Comparison of ENCODE assay signal across 8 cellular contexts in the genomic region with DNA sequence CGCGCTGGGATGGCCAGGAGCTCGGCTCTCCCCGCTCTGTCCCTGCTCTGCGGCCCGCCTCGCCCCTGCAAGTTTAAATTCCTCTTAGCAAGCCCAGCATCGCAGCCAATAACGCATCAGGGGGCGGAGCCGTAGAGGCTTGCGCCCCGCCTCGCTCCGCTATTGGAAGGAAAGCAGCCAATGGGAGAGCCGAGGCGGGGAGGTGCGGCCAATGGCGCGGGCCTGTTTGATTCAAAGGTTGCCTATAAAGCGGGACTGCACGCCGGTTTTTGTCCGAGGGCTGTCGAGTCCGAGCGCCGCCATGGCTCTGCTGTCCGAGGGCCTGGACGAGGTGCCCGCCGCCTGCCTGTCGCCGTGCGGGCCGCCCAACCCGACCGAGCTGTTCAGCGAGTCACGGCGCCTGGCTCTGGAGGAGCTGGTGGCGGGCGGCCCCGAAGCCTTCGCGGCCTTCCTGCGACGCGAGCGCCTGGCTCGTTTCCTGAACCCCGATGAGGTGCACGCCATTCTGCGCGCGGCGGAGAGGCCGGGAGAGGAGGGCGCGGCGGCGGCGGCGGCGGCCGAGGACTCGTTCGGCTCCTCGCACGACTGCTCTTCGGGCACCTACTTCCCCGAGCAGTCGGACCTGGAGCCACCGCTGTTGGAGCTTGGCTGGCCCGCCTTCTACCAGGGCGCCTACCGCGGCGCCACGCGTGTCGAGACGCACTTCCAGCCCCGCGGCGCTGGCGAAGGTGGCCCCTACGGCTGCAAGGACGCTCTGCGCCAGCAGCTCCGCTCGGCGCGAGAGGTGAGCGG. TPM values are rescaled to one million over a fixed set of nuclear protein-coding genes. Genes with fewer than 3 reads are reported as not detected.
A peak's percentile ranks its signal among the peaks of the same experiment; 100 is the strongest.
DNase-seq lines count a peak whose midpoint lies in the region; ATAC-seq lines count a peak whose summit lies in the region.

A gene with protein sequence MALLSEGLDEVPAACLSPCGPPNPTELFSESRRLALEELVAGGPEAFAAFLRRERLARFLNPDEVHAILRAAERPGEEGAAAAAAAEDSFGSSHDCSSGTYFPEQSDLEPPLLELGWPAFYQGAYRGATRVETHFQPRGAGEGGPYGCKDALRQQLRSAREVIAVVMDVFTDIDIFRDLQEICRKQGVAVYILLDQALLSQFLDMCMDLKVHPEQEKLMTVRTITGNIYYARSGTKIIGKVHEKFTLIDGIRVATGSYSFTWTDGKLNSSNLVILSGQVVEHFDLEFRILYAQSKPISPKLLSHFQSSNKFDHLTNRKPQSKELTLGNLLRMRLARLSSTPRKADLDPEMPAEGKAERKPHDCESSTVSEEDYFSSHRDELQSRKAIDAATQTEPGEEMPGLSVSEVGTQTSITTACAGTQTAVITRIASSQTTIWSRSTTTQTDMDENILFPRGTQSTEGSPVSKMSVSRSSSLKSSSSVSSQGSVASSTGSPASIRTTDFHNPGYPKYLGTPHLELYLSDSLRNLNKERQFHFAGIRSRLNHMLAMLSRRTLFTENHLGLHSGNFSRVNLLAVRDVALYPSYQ (plus strand): TSS at position 276 of the 792 bp plus-strand sequence. CDS start 26 bp downstream, at position 302.

- H3K9me3 ChIP-seq in SK-N-MC (ENCODE audit: low read depth, low read length) = no peaks in the 10 kb centered on the region

- H3K4me3 ChIP-seq in GM08714 (ENCODE audit: low read length) = peak within 1 kb of the TSS; percentile 90
- H3K4me3 ChIP-seq in SK-N-MC = peak within 1 kb of the TSS; percentile 95

- peaks cover 13% of the 10 kb centered on the region; the same call in 1 of the 2 replicates for H3K36me3 ChIP-seq in SK-N-MC (ENCODE audit: insufficient read depth, low read length)

- H3K9ac ChIP-seq in SK-N-MC (ENCODE audit: insufficient read length) = peak within 1 kb of the TSS; percentile 94

- H3K4me3 Mint-ChIP-seq in activated naive CD4-positive, alpha-beta T cell treated with anti-CD3 and anti-CD28 coated beads for 36 hours = peak within 1 kb of the TSS; percentile 80

- H3K36me3 Mint-ChIP-seq in activated naive CD4-positive, alpha-beta T cell treated with anti-CD3 and anti-CD28 coated beads for 36 hours (ENCODE audit: low read depth) = peaks cover 4% of the 10 kb centered on the region

- H3K27ac Mint-ChIP-seq in activated naive CD4-positive, alpha-beta T cell treated with anti-CD3 and anti-CD28 coated beads for 36 hours = peak within 1 kb of the TSS; percentile 30

- CTCF ChIA-PET in activated naive CD4-positive, alpha-beta T cell treated with anti-CD3 and anti-CD28 coated beads for 36 hours (lab: Charles Lee) = interaction anchor here (0.7 to 13.0 kb wide), 11 partner anchors 8 to 153 kb away, joined by 3 to 100 read pairs (median 4); a partner anchor contains a TSS

- no peak within 1 kb of the TSS; the same call in 1 of the 2 replicates for H3K27ac ChIP-seq in SK-N-MC
- peak within 1 kb of the TSS; percentile 13 for H3K27ac ChIP-seq in temporal lobe (ENCODE audit: low read depth, low read length)

- no peaks in the 10 kb centered on the region for H3K9me3 Mint-ChIP-seq in activated naive CD4-positive, alpha-beta T cell treated with anti-CD3 and anti-CD28 coated beads for 36 hours

- DNase-seq in NCI-H1048 (lab: John Stamatoyannopoulos, UW) (peak; percentile 97), SK-N-MC (ENCODE audit: low read depth, low spot score) (peak; percentile 82), globus pallidus (ENCODE audit: low spot score) (peak; percentile 96), occipital lobe (lab: John Stamatoyannopoulos, UW) (peak; percentile 96)
- DNase-seq in activated naive CD4-positive, alpha-beta T cell treated with anti-CD3 and anti-CD28 coated beads for 36 hours = peak; percentile 97

- ATAC-seq in HG02588 (IDR thresholded peaks at IDR 0.05; ENCODE audit: unreplicated experiment) = peak; percentile 88

- peaks cover 17% of the 10 kb centered on the region for H3K4me1 Mint-ChIP-seq in activated naive CD4-positive, alpha-beta T cell treated with anti-CD3 and anti-CD28 coated beads for 36 hours (ENCODE audit: low read depth)

- intact Hi-C loops in activated naive CD4-positive, alpha-beta T cell treated with anti-CD3 and anti-CD28 coated beads for 36 hours (cut with micrococcal nuclease) = loop anchor here (1.0 kb wide), 5 partner anchors 36 to 200 kb away; a partner anchor contains a TSS

- no peaks in the 10 kb centered on the region for H3K27me3 Mint-ChIP-seq in activated naive CD4-positive, alpha-beta T cell treated with anti-CD3 and anti-CD28 coated beads for 36 hours (ENCODE audit: low read depth)

RNA-seq across cellular contexts. Expression of the gene that starts here (rescaled TPM):
- 10 to 100 TPM; 13.6 TPM for total RNA-seq in activated naive CD4-positive, alpha-beta T cell treated with anti-CD3 and anti-CD28 coated beads for 36 hours
- 1.7 TPM for total RNA-seq in occipital lobe
- 2.0 TPM for total RNA-seq in temporal lobe
